In the genomic region with DNA sequence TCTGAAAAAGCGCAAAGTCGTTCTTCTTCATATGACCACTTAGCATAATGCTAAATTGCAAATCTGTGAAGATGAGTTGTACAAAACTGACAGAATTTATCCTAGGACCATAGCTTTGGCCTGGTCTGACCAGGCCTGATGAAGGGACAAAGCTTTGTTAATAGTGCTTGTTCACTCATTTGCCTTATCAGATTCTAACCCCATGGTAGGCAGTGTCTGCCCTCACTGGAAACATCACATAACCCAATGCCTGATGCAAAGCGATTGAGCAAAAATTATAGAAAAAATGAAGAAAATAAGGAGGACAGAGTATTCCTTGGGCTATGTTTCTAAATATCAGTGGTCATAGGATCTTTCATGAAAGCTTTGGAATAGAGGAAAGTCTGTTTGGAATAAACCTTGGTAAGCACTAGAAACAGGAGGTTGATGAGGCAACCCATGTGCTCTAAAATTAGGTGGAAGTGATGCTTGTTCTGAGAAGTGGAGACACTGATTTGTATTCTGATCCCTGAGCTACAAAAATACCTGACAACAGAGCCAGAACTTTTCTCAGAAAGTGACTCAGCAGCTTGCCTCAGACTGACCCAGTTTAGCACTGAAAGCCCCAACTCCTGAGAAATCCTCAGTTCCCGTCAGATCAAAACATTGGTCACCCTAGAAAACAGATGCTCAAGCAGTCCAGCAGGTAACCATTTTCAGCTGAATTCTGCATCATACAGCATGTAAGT, we compare ENCODE assay signal across 17 cellular contexts.
DNase-seq lines count a peak whose midpoint lies in the region; ATAC-seq and TF ChIP-seq lines count a peak whose summit lies in the region.
"Had no signal": no experiment of that assay in that cellular context is flagged by ENCODE, and none has a peak within 500 bp of the region (broad histone marks: within the 10 kb centered on the region; RNA-seq: fewer than 3 reads in every experiment).

No MANE protein-coding gene starts in this region.

- H3K4me3 Mint-ChIP-seq in activated CD4-positive, alpha-beta memory T cell treated with anti-CD3 and anti-CD28 coated beads for 36 hours, result no peak overlapping the region
- H3K4me3 Mint-ChIP-seq in activated CD4-positive, alpha-beta memory T cell treated with anti-CD3 and anti-CD28 coated beads, Interleukin-2, amount 10 ng/mL, durations not matched to agents 7 days and 5 days, result no peak overlapping the region
- H3K4me3 Mint-ChIP-seq: activated CD8-positive, alpha-beta T cell treated with anti-CD3 and anti-CD28 coated beads for 36 hours; CD4-positive, alpha-beta memory T cell; effector memory CD8-positive, alpha-beta T cell; T-helper 2 cell treated with Interferon-gamma antibody and Interleukin-4, amounts not matched to agents 5 μg/mL and 100 μg/mL, for 36 hours had no signal

- H3K27me3 ChIP-seq in thoracic aorta (replicated peaks; ENCODE audit: insufficient read depth) (no peaks in the 10 kb centered on the region), Karpas-422 (ENCODE audit: low read length) (no peaks in the 10 kb centered on the region)
- H3K27me3 ChIP-seq: thyroid gland had no signal

- CTCF ChIA-PET in activated CD4-positive, alpha-beta memory T cell treated with anti-CD3 and anti-CD28 coated beads for 36 hours (lab: Charles Lee), result interaction anchor here (0.7 to 1.4 kb wide), 2 partner anchors 43 to 234 kb away, joined by 4 to 6 read pairs; no protein-coding TSS in a partner anchor
- CTCF ChIA-PET in activated CD4-positive, alpha-beta memory T cell treated with anti-CD3 and anti-CD28 coated beads, Interleukin-2, amount 10 ng/mL, durations not matched to agents 7 days and 5 days (lab: Charles Lee), result no interaction called here

- H3K27ac ChIP-seq in thoracic aorta (peak overlapping the region; percentile 49 to 73), Karpas-422 (ENCODE audit: low read length) (no peak overlapping the region)
- H3K27ac ChIP-seq: 22Rv1, parathyroid adenoma, thyroid gland had no signal

- POLR2A ChIA-PET in activated CD4-positive, alpha-beta memory T cell treated with anti-CD3 and anti-CD28 coated beads for 36 hours (lab: Charles Lee), result no interaction called here
- POLR2A ChIA-PET in activated CD4-positive, alpha-beta memory T cell treated with anti-CD3 and anti-CD28 coated beads, Interleukin-2, amount 10 ng/mL, durations not matched to agents 7 days and 5 days (lab: Charles Lee), result no interaction called here

- H3K9ac ChIP-seq in Karpas-422 (ENCODE audit: low read length), result no peak overlapping the region
- H3K9ac ChIP-seq: parathyroid adenoma had no signal

- peaks cover 3% of the 10 kb centered on the region for H3K4me1 Mint-ChIP-seq in activated CD4-positive, alpha-beta memory T cell treated with anti-CD3 and anti-CD28 coated beads for 36 hours (ENCODE audit: low read depth)
- H3K4me1 Mint-ChIP-seq in activated CD4-positive, alpha-beta memory T cell treated with anti-CD3 and anti-CD28 coated beads, Interleukin-2, amount 10 ng/mL, durations not matched to agents 7 days and 5 days, result peaks cover 4% of the 10 kb centered on the region
- H3K4me1 Mint-ChIP-seq: CD4-positive, alpha-beta memory T cell had no signal

- peaks cover 31% of the 10 kb centered on the region for H3K9me3 Mint-ChIP-seq in activated CD4-positive, alpha-beta memory T cell treated with anti-CD3 and anti-CD28 coated beads for 36 hours
- H3K9me3 Mint-ChIP-seq in activated CD4-positive, alpha-beta memory T cell treated with anti-CD3 and anti-CD28 coated beads, Interleukin-2, amount 10 ng/mL, durations not matched to agents 7 days and 5 days, result peaks cover 6% of the 10 kb centered on the region
- H3K9me3 Mint-ChIP-seq: effector memory CD8-positive, alpha-beta T cell had no signal

- H3K79me2 ChIP-seq in Karpas-422 (ENCODE audit: low read length), result no peaks in the 10 kb centered on the region
- H3K79me2 ChIP-seq: parathyroid adenoma had no signal

- ATAC-seq in thoracic aorta (ENCODE audit: insufficient number of reproducible peaks, low FRiP score, low read depth), result peak; percentile 96
- ATAC-seq: activated CD8-positive, alpha-beta T cell treated with anti-CD3 and anti-CD28 coated beads for 36 hours; effector memory CD8-positive, alpha-beta T cell had no signal

- H2AFZ ChIP-seq in Karpas-422 (ENCODE audit: low read length), result no peak overlapping the region
- H2AFZ ChIP-seq: parathyroid adenoma had no signal

- H3K27me3 Mint-ChIP-seq in activated CD4-positive, alpha-beta memory T cell treated with anti-CD3 and anti-CD28 coated beads for 36 hours, result peaks cover 8% of the 10 kb centered on the region
- no peaks in the 10 kb centered on the region for H3K27me3 Mint-ChIP-seq in activated CD4-positive, alpha-beta memory T cell treated with anti-CD3 and anti-CD28 coated beads, Interleukin-2, amount 10 ng/mL, durations not matched to agents 7 days and 5 days
- H3K27me3 Mint-ChIP-seq: effector memory CD8-positive, alpha-beta T cell had no signal

- no peaks in the 10 kb centered on the region for H3K9me2 ChIP-seq in Karpas-422 (replicated peaks; ENCODE audit: insufficient read depth, low read length)

- H4K20me1 ChIP-seq in Karpas-422 (ENCODE audit: insufficient read depth, low read depth, low read length), result no peaks in the 10 kb centered on the region

- peaks cover 7 to 23% of the 10 kb centered on the region in 2 donors for H3K4me1 ChIP-seq in thoracic aorta (ENCODE audit: control insufficient read depth in 1 of 2, low read depth in 2 of 2)
- no peaks in the 10 kb centered on the region for H3K4me1 ChIP-seq in Karpas-422 (ENCODE audit: low read length)
- H3K4me1 ChIP-seq: parathyroid adenoma had no signal

- peak; percentile 9 for DNase-seq in activated CD4-positive, alpha-beta memory T cell treated with anti-CD3 and anti-CD28 coated beads for 36 hours
- DNase-seq in activated CD4-positive, alpha-beta memory T cell treated with anti-CD3 and anti-CD28 coated beads, Interleukin-2, amount 10 ng/mL, durations not matched to agents 7 days and 5 days, result no peak
- DNase-seq in cardiac fibroblast (ENCODE audit: low read depth in 2 of 2), result peak; percentile 15 to 45
- DNase-seq in iris pigment epithelial cell (ENCODE audit: low read depth), result peak; percentile 96
- peak; percentile 10 for DNase-seq in thoracic aorta (ENCODE audit: low spot score)
- no peak for DNase-seq in activated CD4-positive, alpha-beta T cell treated with anti-CD3 and anti-CD28 coated beads, Interleukin-2, amount 50 U/mL, for 1 hour
- DNase-seq in Karpas-422, result no peak
- no peak for DNase-seq in stimulated activated CD4-positive, alpha-beta T cell treated with anti-CD3 and anti-CD28 coated beads, Interleukin-2, amount 100 ng/mL, for 48 hours
- DNase-seq: activated CD8-positive, alpha-beta T cell treated with anti-CD3 and anti-CD28 coated beads for 36 hours; CD4-positive, alpha-beta memory T cell; effector memory CD8-positive, alpha-beta T cell; kidney glomerular epithelial cell; SHP77 treated with DMSO at 0.1 percent for 48 hours; thyroid gland had no signal

- peaks cover 3% of the 10 kb centered on the region for H3K36me3 Mint-ChIP-seq in activated CD4-positive, alpha-beta memory T cell treated with anti-CD3 and anti-CD28 coated beads for 36 hours
- H3K36me3 Mint-ChIP-seq in activated CD4-positive, alpha-beta memory T cell treated with anti-CD3 and anti-CD28 coated beads, Interleukin-2, amount 10 ng/mL, durations not matched to agents 7 days and 5 days (ENCODE audit: low read depth), result peaks cover 4% of the 10 kb centered on the region
- H3K36me3 Mint-ChIP-seq: CD4-positive, alpha-beta memory T cell had no signal

- no peak for TF ChIP-seq CTCF in cardiac fibroblast (IDR thresholded peaks at IDR 0.05; ENCODE audit: low read depth, low read length)
- TF ChIP-seq CTCF in thoracic aorta (IDR thresholded peaks at IDR 0.05), result no peak

- intact Hi-C loops in activated CD4-positive, alpha-beta memory T cell treated with anti-CD3 and anti-CD28 coated beads for 36 hours (cut with micrococcal nuclease), result loop anchor here (2.0 to 5.0 kb wide), 2 partner anchors 43 to 68 kb away; no protein-coding TSS in a partner anchor

- no peak overlapping the region for H3K4me2 ChIP-seq in Karpas-422 (ENCODE audit: low read depth, low read length, poor library complexity, severe bottlenecking)

- H3K4me3 ChIP-seq in cardiac fibroblast (replicated peaks in 1 of 2; ENCODE audit: low read depth in 2 of 2, low read length in 2 of 2) (no peak overlapping the region), thoracic aorta (no peak overlapping the region), Karpas-422 (ENCODE audit: low read length) (no peak overlapping the region)
- H3K4me3 ChIP-seq: thyroid gland had no signal

- H3K36me3 ChIP-seq in thoracic aorta, result no peaks in the 10 kb centered on the region
- H3K36me3 ChIP-seq in Karpas-422 (ENCODE audit: insufficient read depth, low read length), result no peaks in the 10 kb centered on the region
- H3K36me3 ChIP-seq: thyroid gland had no signal

- H3K27ac Mint-ChIP-seq in activated CD4-positive, alpha-beta memory T cell treated with anti-CD3 and anti-CD28 coated beads for 36 hours, result no peak overlapping the region
- H3K27ac Mint-ChIP-seq in activated CD4-positive, alpha-beta memory T cell treated with anti-CD3 and anti-CD28 coated beads, Interleukin-2, amount 10 ng/mL, durations not matched to agents 7 days and 5 days, result no peak overlapping the region
- H3K27ac Mint-ChIP-seq: activated CD8-positive, alpha-beta T cell treated with anti-CD3 and anti-CD28 coated beads for 36 hours; CD4-positive, alpha-beta memory T cell; effector memory CD8-positive, alpha-beta T cell; T-helper 2 cell treated with Interferon-gamma antibody and Interleukin-4, amounts not matched to agents 5 μg/mL and 100 μg/mL, for 36 hours had no signal

- H3K9me3 ChIP-seq in thoracic aorta, result no peaks in the 10 kb centered on the region
- H3K9me3 ChIP-seq in Karpas-422 (ENCODE audit: low read length), result no peaks in the 10 kb centered on the region
- H3K9me3 ChIP-seq: thyroid gland had no signal

Comparison
In these comparisons a context has a peak if more than half of its experiments do, and no peak if none do; other contexts are left out.
1. DNase-seq: peak in activated CD4-positive, alpha-beta memory T cell treated with anti-CD3 and anti-CD28 coated beads for 36 hours (single experiment), cardiac fibroblast (2 of 2), iris pigment epithelial cell (single experiment) and thoracic aorta (single experiment); none in activated CD4-positive, alpha-beta memory T cell treated with anti-CD3 and anti-CD28 coated beads, Interleukin-2, amount 10 ng/mL, durations not matched to agents 7 days and 5 days (single experiment), activated CD4-positive, alpha-beta T cell treated with anti-CD3 and anti-CD28 coated beads, Interleukin-2, amount 50 U/mL, for 1 hour (single experiment), Karpas-422 (single experiment) and stimulated activated CD4-positive, alpha-beta T cell treated with anti-CD3 and anti-CD28 coated beads, Interleukin-2, amount 100 ng/mL, for 48 hours (0 of 2).